In genomic region chr4:188971125-188971524, GRCh38 we compare ENCODE assay signal across 10 cellular contexts.
DNase-seq lines count a peak whose midpoint lies in the region; ATAC-seq and TF ChIP-seq lines count a peak whose summit lies in the region.
"Had no signal": no experiment of that assay in that cellular context is flagged by ENCODE, and none has a peak within 500 bp of the region (broad histone marks: within the 10 kb centered on the region; RNA-seq: fewer than 3 reads in every experiment).

No MANE protein-coding gene starts in this region.

- H3K27ac ChIP-seq in GM23338 (ENCODE audit: low read depth) = no peak overlapping the region
- H3K27ac ChIP-seq: colonic mucosa had no signal

- H3K27me3 Mint-ChIP-seq in GM23338 (ENCODE audit: insufficient read depth, low read depth, poor library complexity) = peaks cover 2% of the 10 kb centered on the region

- no peaks in the 10 kb centered on the region for H4K20me1 ChIP-seq in GM23338 (replicated peaks; ENCODE audit: insufficient read depth)

- H3K9me2 ChIP-seq in GM23338 (ENCODE audit: insufficient read depth) = no peaks in the 10 kb centered on the region

- H3K4me3 Mint-ChIP-seq in GM23338 = no peak overlapping the region

- no peak overlapping the region for H3K4me2 ChIP-seq in GM23338

- DNase-seq in GM23338 (ENCODE audit: low spot score) (peak; percentile 39), NCI-H146 treated with DMSO at 0.1 percent for 48 hours (lab: John Stamatoyannopoulos, UW; ENCODE audit: unreplicated experiment) (peak; percentile 19), dermis blood vessel endothelial cell (peak; percentile 66), pons (ENCODE audit: low spot score) (peak; percentile 16), NCI-H2171 (lab: John Stamatoyannopoulos, UW) (no peak)
- DNase-seq: activated CD4-positive, alpha-beta T cell treated with anti-CD3 and anti-CD28 coated beads for 48 hours; colonic mucosa; NCI-H446 had no signal

- no peaks in the 10 kb centered on the region for H3F3A ChIP-seq in GM23338 (replicated peaks; ENCODE audit: low read depth)

- no peaks in the 10 kb centered on the region for H3K79me2 ChIP-seq in GM23338 (replicated peaks; ENCODE audit: insufficient read depth)

- H2AFZ ChIP-seq in GM23338 = no peak overlapping the region

- no peak for ATAC-seq in GM23338
- no peak for ATAC-seq in HG03175 (IDR thresholded peaks at IDR 0.05; ENCODE audit: unreplicated experiment)
- no peak for ATAC-seq in HG03095 (IDR thresholded peaks at IDR 0.05; ENCODE audit: unreplicated experiment)

- no peaks in the 10 kb centered on the region for H3K27me3 ChIP-seq in GM23338 (ENCODE audit: insufficient read depth)
- H3K27me3 ChIP-seq: colonic mucosa had no signal

- no peak overlapping the region for H3K4me3 ChIP-seq in GM23338
- H3K4me3 ChIP-seq: colonic mucosa had no signal

- H3K27ac Mint-ChIP-seq in GM23338 = no peak overlapping the region

- TF ChIP-seq CTCF in GM23338 (conservative IDR thresholded peaks at IDR 0.05; ENCODE audit: low read depth in 2 of 2) = peak; percentile 59 to 62

- H3K9me3 Mint-ChIP-seq in GM23338 = peaks cover 24% of the 10 kb centered on the region

- no peaks in the 10 kb centered on the region for H3K36me3 ChIP-seq in GM23338 (ENCODE audit: insufficient read depth)
- H3K36me3 ChIP-seq: colonic mucosa had no signal

- H3K36me3 Mint-ChIP-seq in GM23338 (ENCODE audit: low read depth) = peaks cover 25% of the 10 kb centered on the region

- H3K4me1 ChIP-seq in GM23338 (ENCODE audit: insufficient read depth) = peaks cover 8% of the 10 kb centered on the region
- H3K4me1 ChIP-seq: colonic mucosa had no signal

- peaks cover 7% of the 10 kb centered on the region; the same call in 2 of the 3 replicates for H3K4me1 Mint-ChIP-seq in GM23338

TF ChIP-seq in GM23338, 12 proteins besides CTCF, POLR2A, EP300 and RAD21:
- TF ChIP-seq REST (IDR thresholded peaks at IDR 0.05; ENCODE audit: unreplicated experiment) (no peak), ZNF114 (CRISPR knock-in tag; IDR thresholded peaks at IDR 0.05) (no peak), JUNB (IDR thresholded peaks at IDR 0.05; ENCODE audit: unreplicated experiment) (no peak)
